ENCODE assay signal across 19 cellular contexts in the genomic region with DNA sequence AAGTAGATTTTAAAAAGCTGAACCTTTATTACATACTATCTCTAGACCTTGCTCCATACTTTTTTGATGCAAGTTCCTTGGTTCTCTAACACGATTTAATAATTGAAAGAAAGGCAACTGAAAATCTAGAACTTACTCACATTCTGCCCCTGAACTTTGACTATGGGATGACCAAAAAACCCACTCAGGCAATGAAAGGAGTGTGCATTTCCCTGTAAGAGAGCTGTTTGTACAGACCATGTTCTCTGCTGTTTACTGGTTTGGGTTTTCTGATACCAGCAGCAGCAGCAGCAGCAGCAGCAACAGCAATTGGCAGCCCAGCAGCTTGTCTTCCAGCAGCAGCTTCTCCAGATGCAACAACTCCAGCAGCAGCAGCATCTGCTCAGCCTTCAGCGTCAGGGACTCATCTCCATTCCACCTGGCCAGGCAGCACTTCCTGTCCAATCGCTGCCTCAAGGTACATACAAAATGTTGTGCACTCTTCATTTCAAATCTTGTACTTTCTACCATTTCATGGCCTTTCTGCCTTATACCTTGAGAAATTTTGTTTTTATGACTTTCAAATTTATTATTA.
DNase-seq lines count a peak whose midpoint lies in the region; ATAC-seq and TF ChIP-seq lines count a peak whose summit lies in the region.
"Had no signal": no experiment of that assay in that cellular context is flagged by ENCODE, and none has a peak within 500 bp of the region (broad histone marks: within the 10 kb centered on the region; RNA-seq: fewer than 3 reads in every experiment).

No MANE protein-coding gene starts in this region.

- TF ChIP-seq CTCF in HFFc6 (IDR thresholded peaks at IDR 0.05) (no peak), omental fat pad (IDR thresholded peaks at IDR 0.05) (no peak)

- no peak overlapping the region for H3K27ac Mint-ChIP-seq in HFFc6
- H3K27ac Mint-ChIP-seq: activated CD4-positive, alpha-beta T cell treated with anti-CD3 and anti-CD28 coated beads, Interleukin-2, amount 10 ng/mL, durations not matched to agents 7 days and 5 days; activated CD8-positive, alpha-beta memory T cell treated with anti-CD3 and anti-CD28 coated beads, Interleukin-2, amount 10 ng/mL, durations not matched to agents 7 days and 5 days; CD4-positive, CD25-positive, alpha-beta regulatory T cell; naive B cell; stimulated activated naive CD8-positive, alpha-beta T cell treated with anti-CD3 and anti-CD28 coated beads, Interleukin-15, amount 100 ng/mL, for 72 hours had no signal

- H3K9me3 Mint-ChIP-seq in HFFc6 = no peaks in the 10 kb centered on the region
- H3K9me3 Mint-ChIP-seq: activated CD4-positive, alpha-beta T cell treated with anti-CD3 and anti-CD28 coated beads, Interleukin-2, amount 10 ng/mL, durations not matched to agents 7 days and 5 days; CD4-positive, CD25-positive, alpha-beta regulatory T cell; naive B cell; stimulated activated naive CD8-positive, alpha-beta T cell treated with anti-CD3 and anti-CD28 coated beads, Interleukin-15, amount 100 ng/mL, for 72 hours had no signal

- ATAC-seq in GM18867 (IDR thresholded peaks at IDR 0.05; ENCODE audit: unreplicated experiment) (peak; percentile 35), HG02798 (IDR thresholded peaks at IDR 0.05; ENCODE audit: poor library complexity, unreplicated experiment) (peak; percentile 53), GM19035 (IDR thresholded peaks at IDR 0.05; ENCODE audit: unreplicated experiment) (no peak), omental fat pad (ENCODE audit: low FRiP score) (no peak)
- ATAC-seq: activated CD8-positive, alpha-beta memory T cell treated with anti-CD3 and anti-CD28 coated beads, Interleukin-2, amount 10 ng/mL, durations not matched to agents 7 days and 5 days; gastroesophageal sphincter; stimulated activated naive CD8-positive, alpha-beta T cell treated with anti-CD3 and anti-CD28 coated beads, Interleukin-15, amount 100 ng/mL, for 72 hours had no signal

- no peak overlapping the region for H3K4me3 Mint-ChIP-seq in HFFc6
- H3K4me3 Mint-ChIP-seq: activated CD4-positive, alpha-beta T cell treated with anti-CD3 and anti-CD28 coated beads, Interleukin-2, amount 10 ng/mL, durations not matched to agents 7 days and 5 days; activated CD8-positive, alpha-beta memory T cell treated with anti-CD3 and anti-CD28 coated beads, Interleukin-2, amount 10 ng/mL, durations not matched to agents 7 days and 5 days; CD4-positive, CD25-positive, alpha-beta regulatory T cell; naive B cell; stimulated activated naive CD8-positive, alpha-beta T cell treated with anti-CD3 and anti-CD28 coated beads, Interleukin-15, amount 100 ng/mL, for 72 hours had no signal

- DNase-seq in NCI-H510A (lab: John Stamatoyannopoulos, UW) (peak; percentile 36), islet precursor cell (peak; percentile 60), HFFc6 (no peak), omental fat pad (ENCODE audit: low spot score) (no peak)
- DNase-seq: activated CD4-positive, alpha-beta T cell treated with anti-CD3 and anti-CD28 coated beads, Interleukin-2, amount 10 ng/mL, durations not matched to agents 7 days and 5 days; activated CD8-positive, alpha-beta memory T cell treated with anti-CD3 and anti-CD28 coated beads, Interleukin-2, amount 10 ng/mL, durations not matched to agents 7 days and 5 days; activated naive CD4-positive, alpha-beta T cell treated with anti-CD3 and anti-CD28 coated beads, Interleukin-2, amount 50 U/mL, for 16 hours; CD4-positive, CD25-positive, alpha-beta regulatory T cell; cortex of kidney; naive B cell; NCI-H1436; pancreas; SK-N-SH; stimulated activated CD4-positive, alpha-beta T cell treated with anti-CD3 and anti-CD28 coated beads, Interleukin-12 subunit alpha, Interleukin-12 subunit beta, amount 100 ng/mL, for 4 hours; stimulated activated naive CD8-positive, alpha-beta T cell treated with anti-CD3 and anti-CD28 coated beads, Interleukin-15, amount 100 ng/mL, for 72 hours had no signal

- no peaks in the 10 kb centered on the region for H3K4me1 Mint-ChIP-seq in HFFc6 (ENCODE audit: low read depth)
- H3K4me1 Mint-ChIP-seq: activated CD4-positive, alpha-beta T cell treated with anti-CD3 and anti-CD28 coated beads, Interleukin-2, amount 10 ng/mL, durations not matched to agents 7 days and 5 days; activated CD8-positive, alpha-beta memory T cell treated with anti-CD3 and anti-CD28 coated beads, Interleukin-2, amount 10 ng/mL, durations not matched to agents 7 days and 5 days; CD4-positive, CD25-positive, alpha-beta regulatory T cell; naive B cell; stimulated activated naive CD8-positive, alpha-beta T cell treated with anti-CD3 and anti-CD28 coated beads, Interleukin-15, amount 100 ng/mL, for 72 hours had no signal

- H3K36me3 Mint-ChIP-seq in HFFc6 (ENCODE audit: low read depth) = no peaks in the 10 kb centered on the region
- H3K36me3 Mint-ChIP-seq: activated CD8-positive, alpha-beta memory T cell treated with anti-CD3 and anti-CD28 coated beads, Interleukin-2, amount 10 ng/mL, durations not matched to agents 7 days and 5 days; CD4-positive, CD25-positive, alpha-beta regulatory T cell; naive B cell had no signal

- H3K27me3 Mint-ChIP-seq in HFFc6 (ENCODE audit: insufficient read depth) = no peaks in the 10 kb centered on the region; the same call in 1 of the 2 replicates
- H3K27me3 Mint-ChIP-seq: activated CD4-positive, alpha-beta T cell treated with anti-CD3 and anti-CD28 coated beads, Interleukin-2, amount 10 ng/mL, durations not matched to agents 7 days and 5 days; activated CD8-positive, alpha-beta memory T cell treated with anti-CD3 and anti-CD28 coated beads, Interleukin-2, amount 10 ng/mL, durations not matched to agents 7 days and 5 days; CD4-positive, CD25-positive, alpha-beta regulatory T cell; naive B cell; stimulated activated naive CD8-positive, alpha-beta T cell treated with anti-CD3 and anti-CD28 coated beads, Interleukin-15, amount 100 ng/mL, for 72 hours had no signal

Comparison
In these comparisons a context has a peak if more than half of its experiments do, and no peak if none do; other contexts are left out.
1. ATAC-seq: peak in GM18867 (single experiment) and HG02798 (single experiment); none in GM19035 (single experiment) and omental fat pad (single experiment).
2. DNase-seq: peak in NCI-H510A (single experiment) and islet precursor cell (single experiment); none in HFFc6 (single experiment) and omental fat pad (single experiment).